ENCODE assay signal across 1 cellular context in the genomic region with DNA sequence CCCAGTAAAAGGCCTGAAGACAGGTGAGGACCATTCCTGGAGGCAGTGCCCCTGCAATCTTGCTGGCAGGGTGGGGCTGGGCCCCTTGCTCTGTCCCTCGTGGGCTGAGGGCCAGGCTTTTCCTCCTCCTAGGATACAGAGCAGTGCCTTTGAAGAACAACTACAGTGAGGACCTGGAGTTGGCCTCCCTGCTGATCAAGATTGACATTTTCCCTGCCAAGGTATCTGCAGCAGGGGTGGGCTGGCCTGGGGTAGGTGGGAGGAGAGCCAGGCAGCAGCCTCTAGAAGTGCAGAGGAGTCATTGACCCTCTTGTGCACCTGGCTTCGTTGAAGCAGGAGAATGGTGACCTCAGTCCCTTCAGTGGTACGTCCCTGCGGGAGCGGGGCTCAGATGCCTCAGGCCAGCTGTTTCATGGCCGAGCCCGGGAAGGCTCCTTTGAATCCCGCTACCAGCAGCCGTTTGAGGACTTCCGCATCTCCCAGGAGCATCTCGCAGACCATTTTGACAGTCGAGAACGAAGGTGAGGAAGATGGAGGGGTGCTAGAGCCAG.
TF ChIP-seq lines count a peak whose summit lies in the region.

No MANE protein-coding gene starts in this region.

TF ChIP-seq in GM23338, 12 proteins besides CTCF, POLR2A, EP300 and RAD21 (continued from another document):
- TF ChIP-seq, protein P1, sequence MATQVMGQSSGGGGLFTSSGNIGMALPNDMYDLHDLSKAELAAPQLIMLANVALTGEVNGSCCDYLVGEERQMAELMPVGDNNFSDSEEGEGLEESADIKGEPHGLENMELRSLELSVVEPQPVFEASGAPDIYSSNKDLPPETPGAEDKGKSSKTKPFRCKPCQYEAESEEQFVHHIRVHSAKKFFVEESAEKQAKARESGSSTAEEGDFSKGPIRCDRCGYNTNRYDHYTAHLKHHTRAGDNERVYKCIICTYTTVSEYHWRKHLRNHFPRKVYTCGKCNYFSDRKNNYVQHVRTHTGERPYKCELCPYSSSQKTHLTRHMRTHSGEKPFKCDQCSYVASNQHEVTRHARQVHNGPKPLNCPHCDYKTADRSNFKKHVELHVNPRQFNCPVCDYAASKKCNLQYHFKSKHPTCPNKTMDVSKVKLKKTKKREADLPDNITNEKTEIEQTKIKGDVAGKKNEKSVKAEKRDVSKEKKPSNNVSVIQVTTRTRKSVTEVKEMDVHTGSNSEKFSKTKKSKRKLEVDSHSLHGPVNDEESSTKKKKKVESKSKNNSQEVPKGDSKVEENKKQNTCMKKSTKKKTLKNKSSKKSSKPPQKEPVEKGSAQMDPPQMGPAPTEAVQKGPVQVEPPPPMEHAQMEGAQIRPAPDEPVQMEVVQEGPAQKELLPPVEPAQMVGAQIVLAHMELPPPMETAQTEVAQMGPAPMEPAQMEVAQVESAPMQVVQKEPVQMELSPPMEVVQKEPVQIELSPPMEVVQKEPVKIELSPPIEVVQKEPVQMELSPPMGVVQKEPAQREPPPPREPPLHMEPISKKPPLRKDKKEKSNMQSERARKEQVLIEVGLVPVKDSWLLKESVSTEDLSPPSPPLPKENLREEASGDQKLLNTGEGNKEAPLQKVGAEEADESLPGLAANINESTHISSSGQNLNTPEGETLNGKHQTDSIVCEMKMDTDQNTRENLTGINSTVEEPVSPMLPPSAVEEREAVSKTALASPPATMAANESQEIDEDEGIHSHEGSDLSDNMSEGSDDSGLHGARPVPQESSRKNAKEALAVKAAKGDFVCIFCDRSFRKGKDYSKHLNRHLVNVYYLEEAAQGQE (IDR thresholded peaks at IDR 0.05; ENCODE audit: unreplicated experiment), result no peak
- TF ChIP-seq, protein P2, sequence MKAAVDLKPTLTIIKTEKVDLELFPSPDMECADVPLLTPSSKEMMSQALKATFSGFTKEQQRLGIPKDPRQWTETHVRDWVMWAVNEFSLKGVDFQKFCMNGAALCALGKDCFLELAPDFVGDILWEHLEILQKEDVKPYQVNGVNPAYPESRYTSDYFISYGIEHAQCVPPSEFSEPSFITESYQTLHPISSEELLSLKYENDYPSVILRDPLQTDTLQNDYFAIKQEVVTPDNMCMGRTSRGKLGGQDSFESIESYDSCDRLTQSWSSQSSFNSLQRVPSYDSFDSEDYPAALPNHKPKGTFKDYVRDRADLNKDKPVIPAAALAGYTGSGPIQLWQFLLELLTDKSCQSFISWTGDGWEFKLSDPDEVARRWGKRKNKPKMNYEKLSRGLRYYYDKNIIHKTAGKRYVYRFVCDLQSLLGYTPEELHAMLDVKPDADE (IDR thresholded peaks at IDR 0.05), result no peak
- TF ChIP-seq NANOG (IDR thresholded peaks at IDR 0.05; ENCODE audit: borderline replicate concordance) (no peak), ZNF114 (CRISPR knock-in tag; IDR thresholded peaks at IDR 0.05) (no peak)
- TF ChIP-seq, protein P3, sequence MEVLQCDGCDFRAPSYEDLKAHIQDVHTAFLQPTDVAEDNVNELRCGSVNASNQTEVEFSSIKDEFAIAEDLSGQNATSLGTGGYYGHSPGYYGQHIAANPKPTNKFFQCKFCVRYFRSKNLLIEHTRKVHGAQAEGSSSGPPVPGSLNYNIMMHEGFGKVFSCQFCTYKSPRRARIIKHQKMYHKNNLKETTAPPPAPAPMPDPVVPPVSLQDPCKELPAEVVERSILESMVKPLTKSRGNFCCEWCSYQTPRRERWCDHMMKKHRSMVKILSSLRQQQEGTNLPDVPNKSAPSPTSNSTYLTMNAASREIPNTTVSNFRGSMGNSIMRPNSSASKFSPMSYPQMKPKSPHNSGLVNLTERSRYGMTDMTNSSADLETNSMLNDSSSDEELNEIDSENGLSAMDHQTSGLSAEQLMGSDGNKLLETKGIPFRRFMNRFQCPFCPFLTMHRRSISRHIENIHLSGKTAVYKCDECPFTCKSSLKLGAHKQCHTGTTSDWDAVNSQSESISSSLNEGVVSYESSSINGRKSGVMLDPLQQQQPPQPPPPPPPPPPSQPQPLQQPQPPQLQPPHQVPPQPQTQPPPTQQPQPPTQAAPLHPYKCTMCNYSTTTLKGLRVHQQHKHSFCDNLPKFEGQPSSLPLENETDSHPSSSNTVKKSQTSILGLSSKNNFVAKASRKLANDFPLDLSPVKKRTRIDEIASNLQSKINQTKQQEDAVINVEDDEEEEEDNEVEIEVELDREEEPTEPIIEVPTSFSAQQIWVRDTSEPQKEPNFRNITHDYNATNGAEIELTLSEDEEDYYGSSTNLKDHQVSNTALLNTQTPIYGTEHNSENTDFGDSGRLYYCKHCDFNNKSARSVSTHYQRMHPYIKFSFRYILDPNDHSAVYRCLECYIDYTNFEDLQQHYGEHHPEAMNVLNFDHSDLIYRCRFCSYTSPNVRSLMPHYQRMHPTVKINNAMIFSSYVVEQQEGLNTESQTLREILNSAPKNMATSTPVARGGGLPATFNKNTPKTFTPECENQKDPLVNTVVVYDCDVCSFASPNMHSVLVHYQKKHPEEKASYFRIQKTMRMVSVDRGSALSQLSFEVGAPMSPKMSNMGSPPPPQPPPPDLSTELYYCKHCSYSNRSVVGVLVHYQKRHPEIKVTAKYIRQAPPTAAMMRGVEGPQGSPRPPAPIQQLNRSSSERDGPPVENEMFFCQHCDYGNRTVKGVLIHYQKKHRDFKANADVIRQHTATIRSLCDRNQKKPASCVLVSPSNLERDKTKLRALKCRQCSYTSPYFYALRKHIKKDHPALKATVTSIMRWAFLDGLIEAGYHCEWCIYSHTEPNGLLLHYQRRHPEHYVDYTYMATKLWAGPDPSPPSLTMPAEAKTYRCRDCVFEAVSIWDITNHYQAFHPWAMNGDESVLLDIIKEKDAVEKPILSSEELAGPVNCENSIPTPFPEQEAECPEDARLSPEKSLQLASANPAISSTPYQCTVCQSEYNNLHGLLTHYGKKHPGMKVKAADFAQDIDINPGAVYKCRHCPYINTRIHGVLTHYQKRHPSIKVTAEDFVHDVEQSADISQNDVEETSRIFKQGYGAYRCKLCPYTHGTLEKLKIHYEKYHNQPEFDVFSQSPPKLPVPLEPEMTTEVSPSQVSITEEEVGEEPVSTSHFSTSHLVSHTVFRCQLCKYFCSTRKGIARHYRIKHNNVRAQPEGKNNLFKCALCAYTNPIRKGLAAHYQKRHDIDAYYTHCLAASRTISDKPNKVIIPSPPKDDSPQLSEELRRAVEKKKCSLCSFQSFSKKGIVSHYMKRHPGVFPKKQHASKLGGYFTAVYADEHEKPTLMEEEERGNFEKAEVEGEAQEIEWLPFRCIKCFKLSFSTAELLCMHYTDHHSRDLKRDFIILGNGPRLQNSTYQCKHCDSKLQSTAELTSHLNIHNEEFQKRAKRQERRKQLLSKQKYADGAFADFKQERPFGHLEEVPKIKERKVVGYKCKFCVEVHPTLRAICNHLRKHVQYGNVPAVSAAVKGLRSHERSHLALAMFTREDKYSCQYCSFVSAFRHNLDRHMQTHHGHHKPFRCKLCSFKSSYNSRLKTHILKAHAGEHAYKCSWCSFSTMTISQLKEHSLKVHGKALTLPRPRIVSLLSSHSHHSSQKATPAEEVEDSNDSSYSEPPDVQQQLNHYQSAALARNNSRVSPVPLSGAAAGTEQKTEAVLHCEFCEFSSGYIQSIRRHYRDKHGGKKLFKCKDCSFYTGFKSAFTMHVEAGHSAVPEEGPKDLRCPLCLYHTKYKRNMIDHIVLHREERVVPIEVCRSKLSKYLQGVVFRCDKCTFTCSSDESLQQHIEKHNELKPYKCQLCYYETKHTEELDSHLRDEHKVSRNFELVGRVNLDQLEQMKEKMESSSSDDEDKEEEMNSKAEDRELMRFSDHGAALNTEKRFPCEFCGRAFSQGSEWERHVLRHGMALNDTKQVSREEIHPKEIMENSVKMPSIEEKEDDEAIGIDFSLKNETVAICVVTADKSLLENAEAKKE (CRISPR knock-in tag; IDR thresholded peaks at IDR 0.05), result no peak
